ENCODE assay signal across 9 cellular contexts in genomic region chr10:17958049-17958448, GRCh38. TPM values are rescaled to one million over a fixed set of nuclear protein-coding genes. Genes with fewer than 3 reads are reported as not detected.
"Had no signal": no experiment of that assay in that cellular context is flagged by ENCODE, and none has a peak within 500 bp of the region (broad histone marks: within the 10 kb centered on the region; RNA-seq: fewer than 3 reads in every experiment).

No MANE protein-coding gene starts in this region.

- DNase-seq: IMR-90, KBM-7, KG1 had no signal

- H3K4me3 ChIP-seq: K562 had no signal

- H3K27ac ChIP-seq: HL-60 had no signal

- FAIRE-seq: HTR-8/SVneo, K562 had no signal

- ATAC-seq: K562 had no signal

RNA-seq across cellular contexts. Expression of gene SLC39A12, which starts 6.3 kb away (rescaled TPM):
- total RNA-seq: HT-29, HT1080, IMR-90, K562 had no signal
- polyA plus RNA-seq: IgD-negative memory B cell, IMR-90, K562 had no signal
